ENCODE assay signal across 2 cellular contexts in the genomic region with DNA sequence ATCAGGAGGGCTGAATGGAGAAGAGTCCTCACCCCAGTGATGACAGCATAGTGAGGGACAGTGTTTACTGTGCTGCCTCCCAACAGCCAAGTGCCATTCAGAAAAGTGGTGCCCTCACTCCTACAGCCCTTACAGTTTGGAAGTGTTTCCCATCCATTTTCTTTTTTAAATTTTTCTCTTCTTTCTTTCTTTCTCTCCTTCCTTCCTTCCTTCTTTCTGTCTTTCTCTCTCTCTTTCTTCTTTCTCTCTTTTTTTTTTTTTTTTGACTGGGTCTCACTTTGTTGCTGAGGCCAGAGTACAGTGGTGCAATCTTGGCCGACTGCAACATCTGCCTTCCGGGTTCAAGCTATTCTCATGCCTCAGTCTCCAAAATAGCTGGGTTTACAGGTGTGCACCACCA.
TF ChIP-seq lines count a peak whose summit lies in the region.

No MANE protein-coding gene starts in this region.

TF ChIP-seq in K562, 482 proteins besides CTCF, POLR2A, EP300 and RAD21 (continued from another document):
- TF ChIP-seq, protein P1, sequence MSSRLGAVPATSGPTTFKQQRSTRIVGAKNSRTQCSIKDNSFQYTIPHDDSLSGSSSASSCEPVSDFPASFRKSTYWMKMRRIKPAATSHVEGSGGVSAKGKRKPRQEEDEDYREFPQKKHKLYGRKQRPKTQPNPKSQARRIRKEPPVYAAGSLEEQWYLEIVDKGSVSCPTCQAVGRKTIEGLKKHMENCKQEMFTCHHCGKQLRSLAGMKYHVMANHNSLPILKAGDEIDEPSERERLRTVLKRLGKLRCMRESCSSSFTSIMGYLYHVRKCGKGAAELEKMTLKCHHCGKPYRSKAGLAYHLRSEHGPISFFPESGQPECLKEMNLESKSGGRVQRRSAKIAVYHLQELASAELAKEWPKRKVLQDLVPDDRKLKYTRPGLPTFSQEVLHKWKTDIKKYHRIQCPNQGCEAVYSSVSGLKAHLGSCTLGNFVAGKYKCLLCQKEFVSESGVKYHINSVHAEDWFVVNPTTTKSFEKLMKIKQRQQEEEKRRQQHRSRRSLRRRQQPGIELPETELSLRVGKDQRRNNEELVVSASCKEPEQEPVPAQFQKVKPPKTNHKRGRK (tag; IDR thresholded peaks at IDR 0.05): peak; percentile 55
- TF ChIP-seq TCF7 (IDR thresholded peaks at IDR 0.05; ENCODE audit: borderline replicate concordance): no peak

TF ChIP-seq in GM23338, 12 proteins besides CTCF, POLR2A, EP300 and RAD21 (continued from another document):
- TF ChIP-seq, protein P2, sequence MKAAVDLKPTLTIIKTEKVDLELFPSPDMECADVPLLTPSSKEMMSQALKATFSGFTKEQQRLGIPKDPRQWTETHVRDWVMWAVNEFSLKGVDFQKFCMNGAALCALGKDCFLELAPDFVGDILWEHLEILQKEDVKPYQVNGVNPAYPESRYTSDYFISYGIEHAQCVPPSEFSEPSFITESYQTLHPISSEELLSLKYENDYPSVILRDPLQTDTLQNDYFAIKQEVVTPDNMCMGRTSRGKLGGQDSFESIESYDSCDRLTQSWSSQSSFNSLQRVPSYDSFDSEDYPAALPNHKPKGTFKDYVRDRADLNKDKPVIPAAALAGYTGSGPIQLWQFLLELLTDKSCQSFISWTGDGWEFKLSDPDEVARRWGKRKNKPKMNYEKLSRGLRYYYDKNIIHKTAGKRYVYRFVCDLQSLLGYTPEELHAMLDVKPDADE (IDR thresholded peaks at IDR 0.05): no peak
- no peak for TF ChIP-seq CREB1 (CRISPR knock-in tag; IDR thresholded peaks at IDR 0.05; ENCODE audit: low read depth)
- TF ChIP-seq NANOG (IDR thresholded peaks at IDR 0.05; ENCODE audit: borderline replicate concordance): no peak
- TF ChIP-seq ZNF331 (CRISPR knock-in tag; IDR thresholded peaks at IDR 0.05; ENCODE audit: low read depth): no peak
- TF ChIP-seq ZNF114 (CRISPR knock-in tag; IDR thresholded peaks at IDR 0.05): no peak
- TF ChIP-seq STAT1 (IDR thresholded peaks at IDR 0.05; ENCODE audit: unreplicated experiment): no peak
- TF ChIP-seq POLR2AphosphoS5 (IDR thresholded peaks at IDR 0.05; ENCODE audit: low read depth): no peak
